In the genomic region with DNA sequence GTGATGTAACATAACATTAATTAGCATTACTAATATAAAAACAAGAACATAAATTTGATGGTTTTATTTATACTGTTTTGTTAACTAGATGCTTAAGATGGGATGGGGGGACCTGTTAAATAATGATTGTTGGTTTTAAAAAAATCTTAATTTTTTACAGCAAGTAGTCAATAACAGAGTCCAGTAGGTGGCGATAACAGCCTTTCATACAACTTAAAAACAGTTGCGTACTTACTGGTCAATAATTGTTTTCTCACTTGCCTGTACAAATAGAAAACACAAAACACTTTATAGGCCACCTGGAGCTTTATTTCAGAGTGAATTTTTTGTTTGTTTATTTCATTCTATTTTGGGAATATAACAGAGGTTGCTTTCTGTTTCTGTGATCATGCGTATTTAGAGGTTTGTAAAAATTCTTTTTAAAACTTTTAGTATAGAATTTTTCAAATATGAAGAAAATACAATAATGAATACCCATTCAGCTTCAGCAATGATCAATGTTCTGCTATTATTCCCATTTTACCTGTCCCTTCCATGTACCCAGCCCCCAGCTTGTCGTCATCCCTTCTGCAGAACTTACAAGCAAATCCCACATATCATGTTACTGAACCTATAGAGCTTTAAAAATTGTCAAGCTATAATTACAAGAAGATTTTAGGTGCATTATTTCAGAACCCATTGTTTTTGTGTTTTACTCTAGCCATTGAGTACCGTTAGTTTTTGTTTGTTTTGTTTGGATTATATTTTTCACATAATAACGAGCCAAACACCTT, we compare ENCODE assay signal across 8 cellular contexts.
DNase-seq lines count a peak whose midpoint lies in the region; ATAC-seq and TF ChIP-seq lines count a peak whose summit lies in the region.

No MANE protein-coding gene starts in this region.

- H3K4me1 ChIP-seq in rectal smooth muscle tissue (ENCODE audit: control insufficient read depth, insufficient read depth, low read length) = no peaks in the 10 kb centered on the region

- DNase-seq in natural killer cell (no peak), NCI-H1092 (lab: John Stamatoyannopoulos, UW) (peak; percentile 53), fibroblast of villous mesenchyme (ENCODE audit: low read depth) (peak; percentile 67)
- no peak for DNase-seq in natural killer cell treated with Interleukin-12 subunit alpha and Interleukin-12 subunit beta and Interleukin-15 and Interleukin-18, amount 100 ng/mL, for 72 hours (ENCODE audit: low spot score)
- no peak for DNase-seq in activated effector memory CD4-positive, alpha-beta T cell treated with Interleukin-2 at 50 U/mL for 16 hours
- no peak for DNase-seq in activated CD4-positive, alpha-beta T cell treated with anti-CD3 and anti-CD28 coated beads for 1 hour

- H3K9me3 Mint-ChIP-seq in natural killer cell = no peaks in the 10 kb centered on the region
- no peaks in the 10 kb centered on the region for H3K9me3 Mint-ChIP-seq in natural killer cell treated with Interleukin-12 subunit alpha and Interleukin-12 subunit beta and Interleukin-15 and Interleukin-18, amount 100 ng/mL, for 72 hours

- peak in 1 of 3 donors; percentile 35 for ATAC-seq in natural killer cell
- no peak for ATAC-seq in natural killer cell treated with Interleukin-12 subunit alpha and Interleukin-12 subunit beta and Interleukin-15 and Interleukin-18, amount 100 ng/mL, for 72 hours
- ATAC-seq in SK-N-SH treated with all-trans-retinoic acid at 6 μM for 48 hours = peak; percentile 49; the same call in 2 of the 3 replicates

- no peak overlapping the region for H3K27ac Mint-ChIP-seq in natural killer cell
- no peak overlapping the region for H3K27ac Mint-ChIP-seq in natural killer cell treated with Interleukin-12 subunit alpha and Interleukin-12 subunit beta and Interleukin-15 and Interleukin-18, amount 100 ng/mL, for 72 hours

- H3K27me3 Mint-ChIP-seq in natural killer cell (ENCODE audit: low read depth in 2 of 2) = no peaks in the 10 kb centered on the region
- no peaks in the 10 kb centered on the region for H3K27me3 Mint-ChIP-seq in natural killer cell treated with Interleukin-12 subunit alpha and Interleukin-12 subunit beta and Interleukin-15 and Interleukin-18, amount 100 ng/mL, for 72 hours

- H3K36me3 ChIP-seq in rectal smooth muscle tissue (ENCODE audit: control insufficient read depth, insufficient read depth, low read length) = no peaks in the 10 kb centered on the region

- peaks cover 3% of the 10 kb centered on the region for H3K36me3 Mint-ChIP-seq in natural killer cell
- peaks cover 2% of the 10 kb centered on the region for H3K36me3 Mint-ChIP-seq in natural killer cell treated with Interleukin-12 subunit alpha and Interleukin-12 subunit beta and Interleukin-15 and Interleukin-18, amount 100 ng/mL, for 72 hours

- H3K27me3 ChIP-seq in rectal smooth muscle tissue (ENCODE audit: control insufficient read depth, insufficient read depth, low read length) = no peaks in the 10 kb centered on the region

- H3K27ac ChIP-seq in rectal smooth muscle tissue (ENCODE audit: low read depth, low read length) = no peak overlapping the region

- intact Hi-C loops in natural killer cell (cut with micrococcal nuclease) = loop anchor here (2.0 kb wide), 1 partner anchor 557 kb away; no protein-coding TSS in a partner anchor

- H3K4me3 ChIP-seq in fibroblast of villous mesenchyme (ENCODE audit: low read depth, low read length) = no peak overlapping the region
- peak overlapping the region; percentile 3 for H3K4me3 ChIP-seq in rectal smooth muscle tissue (ENCODE audit: low read length)

- H3K4me3 Mint-ChIP-seq in natural killer cell = no peak overlapping the region
- H3K4me3 Mint-ChIP-seq in natural killer cell treated with Interleukin-12 subunit alpha and Interleukin-12 subunit beta and Interleukin-15 and Interleukin-18, amount 100 ng/mL, for 72 hours = no peak overlapping the region

- H3K9ac ChIP-seq in rectal smooth muscle tissue (ENCODE audit: low read length) = no peak overlapping the region

- TF ChIP-seq CTCF in natural killer cell (IDR thresholded peaks at IDR 0.05) = peak; percentile 74
- peak; percentile 63 for TF ChIP-seq CTCF in fibroblast of villous mesenchyme (IDR thresholded peaks at IDR 0.05; ENCODE audit: insufficient read depth, low read depth, low read length)

- H3K4me1 Mint-ChIP-seq in natural killer cell = no peaks in the 10 kb centered on the region
- peaks cover 0 to 2% of the 10 kb centered on the region in 2 donors for H3K4me1 Mint-ChIP-seq in natural killer cell treated with Interleukin-12 subunit alpha and Interleukin-12 subunit beta and Interleukin-15 and Interleukin-18, amount 100 ng/mL, for 72 hours (ENCODE audit: low read depth in 2 of 2)

TF ChIP-seq in SK-N-SH treated with all-trans-retinoic acid at 6 μM for 48 hours, 23 proteins besides CTCF, POLR2A, EP300 and RAD21:
- TF ChIP-seq ZNF70 (CRISPR knock-in tag; IDR thresholded peaks at IDR 0.05) = no peak
- no peak for TF ChIP-seq ZC3H10 (CRISPR knock-in tag; IDR thresholded peaks at IDR 0.05)
- TF ChIP-seq PPARA (CRISPR knock-in tag; IDR thresholded peaks at IDR 0.05; ENCODE audit: borderline replicate concordance) = no peak
- TF ChIP-seq CREB5 (CRISPR knock-in tag; IDR thresholded peaks at IDR 0.05; ENCODE audit: low read depth) = no peak
- no peak for TF ChIP-seq PATZ1 (CRISPR knock-in tag; IDR thresholded peaks at IDR 0.05; ENCODE audit: borderline replicate concordance)
- TF ChIP-seq ESRRG (CRISPR knock-in tag; IDR thresholded peaks at IDR 0.05) = no peak
- no peak for TF ChIP-seq BACH2 (CRISPR knock-in tag; IDR thresholded peaks at IDR 0.05; ENCODE audit: borderline replicate concordance)
- TF ChIP-seq ZNF565 (CRISPR knock-in tag; conservative IDR thresholded peaks at IDR 0.05; ENCODE audit: low read depth) = no peak
- no peak for TF ChIP-seq CSDC2 (CRISPR knock-in tag; IDR thresholded peaks at IDR 0.05)
- no peak for TF ChIP-seq ZNF8 (CRISPR knock-in tag; IDR thresholded peaks at IDR 0.05)
TF ChIP-seq in SK-N-SH treated with all-trans-retinoic acid at 6 μM for 48 hours: peak in this region for 0.

Comparison
In these comparisons a context has a peak if more than half of its experiments do, and no peak if none do; other contexts are left out.
1. DNase-seq: peak in NCI-H1092 (single experiment) and fibroblast of villous mesenchyme (single experiment); none in natural killer cell (single experiment), natural killer cell treated with Interleukin-12 subunit alpha and Interleukin-12 subunit beta and Interleukin-15 and Interleukin-18, amount 100 ng/mL, for 72 hours (single experiment), activated effector memory CD4-positive, alpha-beta T cell treated with Interleukin-2 at 50 U/mL for 16 hours (single experiment) and activated CD4-positive, alpha-beta T cell treated with anti-CD3 and anti-CD28 coated beads for 1 hour (single experiment).